Comparison of ENCODE assay signal across 8 cellular contexts in the genomic region with DNA sequence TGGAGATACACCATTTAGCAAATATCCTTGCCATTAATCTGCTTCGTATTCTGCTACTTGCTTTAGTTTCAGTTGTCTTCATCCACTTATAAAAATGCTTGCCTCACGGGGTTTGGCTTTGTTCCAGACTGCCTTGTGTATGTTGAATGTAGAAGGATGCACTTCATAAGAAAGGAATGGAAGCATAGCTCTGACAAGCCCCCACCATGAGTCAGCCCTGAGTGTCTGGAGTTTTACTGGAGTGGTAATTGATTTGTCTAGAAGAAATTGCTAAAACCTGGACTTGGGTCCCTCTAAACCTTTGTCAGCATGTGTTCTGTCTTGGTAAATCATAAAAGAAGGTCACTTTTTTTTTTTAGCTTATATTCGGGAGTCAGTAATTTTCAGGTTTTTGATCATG. TPM values are rescaled to one million over a fixed set of nuclear protein-coding genes. Genes with fewer than 3 reads are reported as not detected.
A peak's percentile ranks its signal among the peaks of the same experiment; 100 is the strongest.
DNase-seq lines count a peak whose midpoint lies in the region; ATAC-seq, FAIRE-seq and TF ChIP-seq lines count a peak whose summit lies in the region.

No MANE protein-coding gene starts in this region.

- H3K27ac ChIP-seq in K562 (ENCODE audit: extremely low read depth, low read depth, low read length): no peak overlapping the region

- no peaks in the 10 kb centered on the region for H3K9me3 ChIP-seq in K562 (replicated peaks; ENCODE audit: control insufficient read depth, insufficient read depth, low read depth, low read length)

- TF ChIP-seq RAD21 in K562 (CRISPR knock-in tag; conservative IDR thresholded peaks at IDR 0.05 in 1 of 2, IDR thresholded peaks at IDR 0.05 in 1 of 2): no peak

- peaks cover 0 to 3% of the 10 kb centered on the region in 2 experiments; a peak in 1 of 5 replicates for H3K4me1 ChIP-seq in K562 (replicated peaks in 1 of 2; ENCODE audit: control insufficient read depth in 2 of 2, insufficient read depth in 2 of 2, low read length in 2 of 2)

- H3K27me3 ChIP-seq in K562 (ENCODE audit: control insufficient read depth in 2 of 2, insufficient read depth in 2 of 2, low read length in 2 of 2): peaks cover 4% of the 10 kb centered on the region in 2 experiments; a peak in 2 of 5 replicates

- H2AFZ ChIP-seq in K562 (ENCODE audit: low read depth, low read length): no peak overlapping the region

- H3K9me1 ChIP-seq in K562 (ENCODE audit: control insufficient read depth, insufficient read depth, low read length): no peaks in the 10 kb centered on the region

- no peak overlapping the region for H3K9ac ChIP-seq in K562 (ENCODE audit: insufficient read depth in 1 of 2, low read depth in 2 of 2, low read length in 2 of 2)

- TF ChIP-seq POLR2A in K562 (conservative IDR thresholded peaks at IDR 0.05): no peak

- TF ChIP-seq EP300 in K562 (IDR thresholded peaks at IDR 0.05; ENCODE audit: low read length): no peak

- FAIRE-seq in K562 (lab: Jason Lieb, UNC): peak; percentile 80

- in situ Hi-C loops in K562 (cut with MboI): no loop called here

- intact Hi-C loops in K562 (cut with micrococcal nuclease): no loop called here

- H3K79me2 ChIP-seq in K562 (ENCODE audit: control insufficient read depth, insufficient read depth, low read length): no peaks in the 10 kb centered on the region

- no TSS peak for BruUV-seq in K562 (replicated peaks; lab: Mats Ljungman, UMichigan)

- TF ChIP-seq CTCF in K562 (IDR thresholded peaks at IDR 0.05 in 2 of 3, conservative IDR thresholded peaks at IDR 0.05 in 1 of 3; ENCODE audit: insufficient read depth in 2 of 3, low read depth in 1 of 3, low read length in 3 of 3): no peak
- TF ChIP-seq CTCF in omental fat pad (IDR thresholded peaks at IDR 0.05): no peak
- TF ChIP-seq CTCF in GM10248 (IDR thresholded peaks at IDR 0.05; ENCODE audit: control extremely low read depth, extremely low read depth, low read depth, missing control alignments): no peak

- POLR2A ChIA-PET in K562 (lab: Yijun Ruan, JAX): interaction anchor here (0.7 to 1.0 kb wide), 4 partner anchors 9 to 337 kb away, joined by 3 to 4 read pairs (median 4); no protein-coding TSS in a partner anchor
- POLR2A ChIA-PET in GM10248 (lab: Yijun Ruan, JAX): no interaction called here

- CTCF ChIA-PET in K562 (lab: Yijun Ruan, JAX; ENCODE audit: low intra/inter-chr PET ratio) (no interaction called here), GM10248 (lab: Yijun Ruan, JAX) (interaction anchor here (0.9 to 6.2 kb wide), 5 partner anchors 32 to 340 kb away, joined by 3 to 75 read pairs (median 3); no protein-coding TSS in a partner anchor)

- H3K4me3 ChIP-seq in K562: no peak overlapping the region

- no peak overlapping the region for H3K4me2 ChIP-seq in K562 (ENCODE audit: insufficient read depth, low read length)

- H4K20me1 ChIP-seq in K562 (replicated peaks; ENCODE audit: control insufficient read depth, insufficient read depth, low read length): no peaks in the 10 kb centered on the region

- peak; percentile 23 for DNase-seq in ELF-1 (ENCODE audit: low read depth, low spot score)
- DNase-seq in NCI-H187 treated with DMSO at 0.1 percent for 48 hours (lab: John Stamatoyannopoulos, UW): peak; percentile 63
- peak in 2 of 4 experiments; percentile 53 to 78 for DNase-seq in K562 (ENCODE audit: extremely low read depth in 1 of 4, low spot score in 3 of 4)
- peak; percentile 59 for DNase-seq in omental fat pad (ENCODE audit: low spot score)
- DNase-seq in ecto neural progenitor cell (ENCODE audit: low spot score): no peak
- no peak for DNase-seq in GM10248 (ENCODE audit: extremely low spot score)

- WGBS in K562 (ENCODE audit: insufficient coverage, low coverage, missing lambda C conversion rate): 0% methylated on average over 3 of the region's 3 CpGs

- peak; percentile 76 for ATAC-seq in K562
- peak; percentile 78 for ATAC-seq in omental fat pad (ENCODE audit: low FRiP score)
- ATAC-seq in HG02885 (IDR thresholded peaks at IDR 0.05; ENCODE audit: poor library complexity, unreplicated experiment): no peak
- no peak for ATAC-seq in HG03439 (IDR thresholded peaks at IDR 0.05; ENCODE audit: unreplicated experiment)

- no peaks in the 10 kb centered on the region for H3K36me3 ChIP-seq in K562 (ENCODE audit: control insufficient read depth, insufficient read depth, low read length)

TF ChIP-seq in K562, 482 proteins besides CTCF, POLR2A, EP300 and RAD21 (continues in another document):
- TF ChIP-seq ZNF384 (IDR thresholded peaks at IDR 0.05; ENCODE audit: low read depth, low read length): no peak
- TF ChIP-seq MAFG (tag; conservative IDR thresholded peaks at IDR 0.05): peak; percentile 65
- peak; percentile 79 for TF ChIP-seq C11orf30 (IDR thresholded peaks at IDR 0.05; ENCODE audit: low read depth)
- no peak for TF ChIP-seq EZH2 (IDR thresholded peaks at IDR 0.05; ENCODE audit: borderline replicate concordance, low read depth, low read length)
- no peak for TF ChIP-seq HNRNPUL1 (IDR thresholded peaks at IDR 0.05; ENCODE audit: low read length)
- no peak for TF ChIP-seq SMARCA5 (IDR thresholded peaks at IDR 0.05)
- no peak for TF ChIP-seq TAF15 (IDR thresholded peaks at IDR 0.05; ENCODE audit: low read depth, low read length)
- TF ChIP-seq ZNF263 (CRISPR knock-in tag; IDR thresholded peaks at IDR 0.05; ENCODE audit: borderline replicate concordance): no peak
- no peak for TF ChIP-seq ZC3H11A (IDR thresholded peaks at IDR 0.05; ENCODE audit: low read depth, low read length)
- TF ChIP-seq NFE2 (IDR thresholded peaks at IDR 0.05; ENCODE audit: low read depth): peak; percentile 83
- TF ChIP-seq CCAR2 (IDR thresholded peaks at IDR 0.05; ENCODE audit: low read depth, low read length): no peak
- no peak for TF ChIP-seq BMI1 (IDR thresholded peaks at IDR 0.05; ENCODE audit: low read length)
- no peak for TF ChIP-seq ZNF717 (CRISPR knock-in tag; IDR thresholded peaks at IDR 0.05)
- no peak for TF ChIP-seq TEAD1 (CRISPR knock-in tag; IDR thresholded peaks at IDR 0.05)
- TF ChIP-seq ZNF41 (CRISPR knock-in tag; conservative IDR thresholded peaks at IDR 0.05): no peak
- TF ChIP-seq MCM2 (IDR thresholded peaks at IDR 0.05; ENCODE audit: low read depth): no peak
- TF ChIP-seq, protein P1, sequence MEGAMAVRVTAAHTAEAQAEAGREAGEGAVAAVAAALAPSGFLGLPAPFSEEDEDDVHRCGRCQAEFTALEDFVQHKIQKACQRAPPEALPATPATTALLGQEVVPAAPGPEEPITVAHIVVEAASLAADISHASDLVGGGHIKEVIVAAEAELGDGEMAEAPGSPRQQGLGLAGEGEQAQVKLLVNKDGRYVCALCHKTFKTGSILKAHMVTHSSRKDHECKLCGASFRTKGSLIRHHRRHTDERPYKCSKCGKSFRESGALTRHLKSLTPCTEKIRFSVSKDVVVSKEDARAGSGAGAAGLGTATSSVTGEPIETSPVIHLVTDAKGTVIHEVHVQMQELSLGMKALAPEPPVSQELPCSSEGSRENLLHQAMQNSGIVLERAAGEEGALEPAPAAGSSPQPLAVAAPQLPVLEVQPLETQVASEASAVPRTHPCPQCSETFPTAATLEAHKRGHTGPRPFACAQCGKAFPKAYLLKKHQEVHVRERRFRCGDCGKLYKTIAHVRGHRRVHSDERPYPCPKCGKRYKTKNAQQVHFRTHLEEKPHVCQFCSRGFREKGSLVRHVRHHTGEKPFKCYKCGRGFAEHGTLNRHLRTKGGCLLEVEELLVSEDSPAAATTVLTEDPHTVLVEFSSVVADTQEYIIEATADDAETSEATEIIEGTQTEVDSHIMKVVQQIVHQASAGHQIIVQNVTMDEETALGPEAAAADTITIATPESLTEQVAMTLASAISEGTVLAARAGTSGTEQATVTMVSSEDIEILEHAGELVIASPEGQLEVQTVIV (CRISPR knock-in tag; IDR thresholded peaks at IDR 0.05; ENCODE audit: borderline replicate concordance): no peak
- peak; percentile 72 for TF ChIP-seq FOSL1 (tag; conservative IDR thresholded peaks at IDR 0.05)

RNA-seq across cellular contexts. Expression of a gene that starts 4.6 kb away (rescaled TPM):
- total RNA-seq in K562 (2011; cell fraction: chromatin; rRNA removed; ENCODE audit: low replicate concordance): not detected in 2 replicates
- total RNA-seq in K562 (2011; cell fraction: nucleolus; rRNA removed): not detected in 2 replicates
- not detected in 2 replicates for total RNA-seq in K562 (2011; cell fraction: nucleoplasm; rRNA removed)
- total RNA-seq in K562 (2014; rRNA removed) (not detected in 2 replicates), K562 (2014; rRNA removed; fragmentation: Illumina TruSeq; extraction: Trizol) (not detected in 2 replicates), K562 (2015; rRNA removed; fragmentation: Illumina TruSeq; extraction: Trizol) (not detected in 2 replicates), K562 (2021) (not detected in 2 replicates), omental fat pad (not detected)
- polyA plus RNA-seq in K562 (2011; rRNA removed) (not detected in 2 replicates), K562 (2014; fragmentation: Illumina TruSeq; extraction: Trizol) (not detected in 2 replicates), K562 (2014; fragmentation: Nextera tagmentation; extraction: Ambion mirVana) (not detected), K562 (2014; rRNA removed) (not detected in 2 replicates)
- polyA plus RNA-seq in K562 (2011; cell fraction: cytosol; rRNA removed): not detected in 2 replicates
- polyA plus RNA-seq in K562 (2011; cell fraction: nucleus; rRNA removed): not detected in 2 replicates
- not detected in 2 replicates for polyA plus RNA-seq in K562 (2012)
- polyA minus RNA-seq in K562 (2011; rRNA and poly(A)+ RNA removed): not detected in 2 replicates
- polyA minus RNA-seq in K562 (2011; cell fraction: cytosol; rRNA and poly(A)+ RNA removed): not detected in 2 replicates
- polyA minus RNA-seq in K562 (2011; cell fraction: nucleus; rRNA and poly(A)+ RNA removed): not detected in 2 replicates

RNA-seq across cellular contexts. Expression of a gene that starts 19.8 kb away (rescaled TPM):
- not detected in 2 replicates for total RNA-seq in K562 (2011; cell fraction: chromatin; rRNA removed; ENCODE audit: low replicate concordance)
- total RNA-seq in K562 (2011; cell fraction: nucleolus; rRNA removed): not detected in 2 replicates
- total RNA-seq in K562 (2011; cell fraction: nucleoplasm; rRNA removed): not detected in 2 replicates
- total RNA-seq in K562 (2014; rRNA removed) (not detected in 2 replicates), K562 (2014; rRNA removed; fragmentation: Illumina TruSeq; extraction: Trizol) (not detected in 2 replicates), K562 (2015; rRNA removed; fragmentation: Illumina TruSeq; extraction: Trizol) (not detected in 2 replicates), K562 (2021) (not detected in 2 replicates), omental fat pad (not detected)
- polyA plus RNA-seq in K562 (2011; rRNA removed) (not detected in 2 replicates), K562 (2014; fragmentation: Illumina TruSeq; extraction: Trizol) (not detected in 2 replicates), K562 (2014; fragmentation: Nextera tagmentation; extraction: Ambion mirVana) (not detected), K562 (2014; rRNA removed) (not detected in 2 replicates)
- not detected in 2 replicates for polyA plus RNA-seq in K562 (2011; cell fraction: cytosol; rRNA removed)
- polyA plus RNA-seq in K562 (2011; cell fraction: nucleus; rRNA removed): not detected in 2 replicates
- not detected in 2 replicates for polyA plus RNA-seq in K562 (2012)
- not detected in 2 replicates for polyA minus RNA-seq in K562 (2011; rRNA and poly(A)+ RNA removed)
- not detected in 2 replicates for polyA minus RNA-seq in K562 (2011; cell fraction: cytosol; rRNA and poly(A)+ RNA removed)
- polyA minus RNA-seq in K562 (2011; cell fraction: nucleus; rRNA and poly(A)+ RNA removed): not detected in 2 replicates

Comparison
In these comparisons a context has a peak if more than half of its experiments do, and no peak if none do; other contexts are left out.
1. DNase-seq: peak in ELF-1 (single experiment), NCI-H187 treated with DMSO at 0.1 percent for 48 hours (single experiment) and omental fat pad (single experiment); none in ecto neural progenitor cell (single experiment) and GM10248 (single experiment).
2. ATAC-seq: peak in K562 (single experiment) and omental fat pad (single experiment); none in HG02885 (single experiment) and HG03439 (single experiment).